ENCODE assay signal across 18 cellular contexts in the genomic region with DNA sequence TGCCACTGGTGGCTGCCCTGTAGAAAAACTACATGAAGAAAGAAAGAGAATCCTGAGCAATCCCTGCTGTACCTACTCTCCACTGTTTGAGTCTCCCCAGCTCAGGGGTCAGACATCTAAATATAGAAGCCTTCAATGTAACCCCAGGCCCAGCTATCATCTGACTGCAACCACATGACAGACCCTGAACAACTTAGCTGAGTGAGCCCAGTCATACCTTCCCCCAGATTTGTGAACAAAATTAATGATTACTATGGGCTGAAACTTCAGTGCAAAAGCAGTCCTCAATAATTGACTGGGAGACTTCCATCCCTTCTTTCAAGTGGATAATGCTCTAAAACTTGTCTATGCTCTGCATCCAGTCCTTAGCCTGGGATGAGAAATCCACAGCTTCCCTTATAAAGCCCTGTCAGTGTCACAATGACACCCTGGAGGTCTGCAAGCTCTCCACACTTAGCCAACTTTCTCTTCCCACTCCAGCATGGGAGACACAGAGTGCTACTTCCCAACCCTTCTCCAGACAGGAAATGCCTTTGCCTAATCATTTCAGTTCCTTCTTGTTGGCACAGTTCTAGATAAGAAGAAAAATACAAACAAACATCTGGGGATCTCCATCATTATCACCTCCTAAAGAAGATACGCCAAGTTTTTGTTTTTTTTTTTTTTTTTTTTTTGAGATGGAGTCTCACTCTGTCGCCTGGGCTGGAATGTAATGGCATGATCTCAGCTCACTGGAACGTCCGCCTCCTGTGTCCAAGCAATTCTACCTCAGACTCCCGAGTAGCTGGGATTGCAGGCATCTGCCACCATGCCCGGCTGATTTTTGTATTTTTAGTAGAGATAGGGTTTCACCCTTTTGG.
DNase-seq lines count a peak whose midpoint lies in the region; ATAC-seq and TF ChIP-seq lines count a peak whose summit lies in the region.
"Had no signal": no experiment of that assay in that cellular context is flagged by ENCODE, and none has a peak within 500 bp of the region (broad histone marks: within the 10 kb centered on the region; RNA-seq: fewer than 3 reads in every experiment).

No MANE protein-coding gene starts in this region.

- H3K4me1 Mint-ChIP-seq in Caco-2 (ENCODE audit: low read depth, unreplicated experiment): peaks cover 31% of the 10 kb centered on the region
- H3K4me1 Mint-ChIP-seq: central memory CD8-positive, alpha-beta T cell had no signal

- no peak for TF ChIP-seq CTCF in Caco-2 (IDR thresholded peaks at IDR 0.05; ENCODE audit: insufficient read depth in 1 of 2, low read depth in 1 of 2, low read length in 1 of 2, severe bottlenecking in 1 of 2, unreplicated experiment in 1 of 2)
- no peak for TF ChIP-seq CTCF in gastroesophageal sphincter (IDR thresholded peaks at IDR 0.05)
- no peak for TF ChIP-seq CTCF in osteoblast (IDR thresholded peaks at IDR 0.05; ENCODE audit: extremely low read depth, low read depth, low read length)

- no peak for TF ChIP-seq EP300 in gastroesophageal sphincter (IDR thresholded peaks at IDR 0.05)

- intact Hi-C loops in Caco-2 (cut with micrococcal nuclease; ENCODE audit: unreplicated experiment): loop anchor here (5.0 kb wide), 1 partner anchor 51 kb away; no protein-coding TSS in a partner anchor

- DNase-seq in Caco-2 (no peak), SJCRH30 (peak; percentile 6 to 7), osteoblast (ENCODE audit: insufficient read length, low spot score, missing footprints) (no peak), NCI-H187 treated with DMSO at 0.1 percent for 48 hours (lab: John Stamatoyannopoulos, UW) (no peak), cerebellar cortex (ENCODE audit: low spot score) (no peak), HuH-7 (ENCODE audit: low spot score) (no peak)
- DNase-seq in effector CD4-positive, alpha-beta T cell: no peak
- DNase-seq: activated naive CD4-positive, alpha-beta T cell treated with anti-CD3 and anti-CD28 coated beads, Interleukin-2, amount 50 U/mL, for 16 hours; erythroblast; NCI-H146; NCI-H510A treated with DMSO at 0.1 percent for 48 hours; occipital lobe; OCI-M1; stimulated activated CD4-positive, alpha-beta T cell treated with anti-CD3 and anti-CD28 coated beads, Interleukin-12 subunit alpha, Interleukin-12 subunit beta, amount 100 ng/mL, for 4 hours; SW 1271 had no signal

- peak overlapping the region; percentile 30 for H3K4me3 Mint-ChIP-seq in Caco-2 (ENCODE audit: unreplicated experiment)
- H3K4me3 Mint-ChIP-seq: central memory CD8-positive, alpha-beta T cell had no signal

- no peaks in the 10 kb centered on the region for H3K79me2 ChIP-seq in osteoblast (ENCODE audit: insufficient read depth, low read length)

- H3K9me3 ChIP-seq in Caco-2 (no peaks in the 10 kb centered on the region), SJCRH30 (replicated peaks) (no peaks in the 10 kb centered on the region), gastroesophageal sphincter (no peaks in the 10 kb centered on the region), osteoblast (ENCODE audit: low read depth, low read length) (no peaks in the 10 kb centered on the region)
- H3K9me3 ChIP-seq: BLaER1 treated with 17β-estradiol and CSF1 and Interleukin-3, amounts not matched to agents 10 nM and 100 nM had no signal

- H3K4me2 ChIP-seq in osteoblast (ENCODE audit: insufficient read depth, low read length): no peak overlapping the region

- no peaks in the 10 kb centered on the region for H3K27me3 ChIP-seq in Caco-2 (replicated peaks; ENCODE audit: control insufficient read depth, insufficient read depth, low read length)
- no peaks in the 10 kb centered on the region for H3K27me3 ChIP-seq in SJCRH30
- H3K27me3 ChIP-seq in gastroesophageal sphincter: no peaks in the 10 kb centered on the region
- no peaks in the 10 kb centered on the region for H3K27me3 ChIP-seq in osteoblast (ENCODE audit: insufficient read depth, low read length)
- H3K27me3 ChIP-seq: BLaER1 treated with 17β-estradiol and CSF1 and Interleukin-3, amounts not matched to agents 10 nM and 100 nM had no signal

- TF ChIP-seq POLR2A in gastroesophageal sphincter (IDR thresholded peaks at IDR 0.05): no peak

- H3K27ac Mint-ChIP-seq in Caco-2 (ENCODE audit: unreplicated experiment): peak overlapping the region; percentile 90

- peaks cover 19% of the 10 kb centered on the region for H3K9me3 Mint-ChIP-seq in Caco-2 (ENCODE audit: unreplicated experiment)
- H3K9me3 Mint-ChIP-seq: central memory CD8-positive, alpha-beta T cell had no signal

- H4K20me1 ChIP-seq in osteoblast (ENCODE audit: insufficient read depth, low read length): no peaks in the 10 kb centered on the region
- H4K20me1 ChIP-seq: BLaER1 treated with 17β-estradiol and CSF1 and Interleukin-3, amounts not matched to agents 10 nM and 100 nM had no signal

- peaks cover 8% of the 10 kb centered on the region for H3K36me3 Mint-ChIP-seq in Caco-2 (ENCODE audit: insufficient read depth, unreplicated experiment)

- POLR2A ChIA-PET in Caco-2 (lab: Charles Lee): no interaction called here

- peak; percentile 39 for ATAC-seq in gastroesophageal sphincter

- H3K4me1 ChIP-seq in Caco-2 (peaks cover 34% of the 10 kb centered on the region), SJCRH30 (no peaks in the 10 kb centered on the region), gastroesophageal sphincter (no peaks in the 10 kb centered on the region), osteoblast (ENCODE audit: insufficient read depth, low read length) (no peaks in the 10 kb centered on the region)

- CTCF ChIA-PET in Caco-2 (lab: Charles Lee): interaction anchor here (0.6 to 0.7 kb wide), 2 partner anchors 207 to 675 kb away, joined by 3 to 4 read pairs; no protein-coding TSS in a partner anchor

- BruUV-seq in Caco-2 (replicated peaks; lab: Mats Ljungman, UMichigan): no TSS peak

- no peak overlapping the region for H3K4me3 ChIP-seq in Caco-2 (ENCODE audit: low read depth, low read length)
- no peak overlapping the region for H3K4me3 ChIP-seq in SJCRH30
- no peak overlapping the region for H3K4me3 ChIP-seq in gastroesophageal sphincter
- no peak overlapping the region for H3K4me3 ChIP-seq in osteoblast (ENCODE audit: insufficient read depth, low read length)
- H3K4me3 ChIP-seq: BLaER1 treated with 17β-estradiol and CSF1 and Interleukin-3, amounts not matched to agents 10 nM and 100 nM had no signal

- no peaks in the 10 kb centered on the region for H3K36me3 ChIP-seq in Caco-2 (ENCODE audit: control insufficient read depth, insufficient read depth, low read length)
- H3K36me3 ChIP-seq in SJCRH30: no peaks in the 10 kb centered on the region
- H3K36me3 ChIP-seq in gastroesophageal sphincter: no peaks in the 10 kb centered on the region
- H3K36me3 ChIP-seq in osteoblast (ENCODE audit: insufficient read depth, low read length): no peaks in the 10 kb centered on the region
- H3K36me3 ChIP-seq: BLaER1 treated with 17β-estradiol and CSF1 and Interleukin-3, amounts not matched to agents 10 nM and 100 nM had no signal

- 0 to 67% methylated on average over 1 to 6 of the region's 6 CpGs for WGBS in gastroesophageal sphincter (ENCODE audit: low coverage in 1 of 2), 2 donors

- H2AFZ ChIP-seq in osteoblast (ENCODE audit: low read length): peak overlapping the region; percentile 25

- no peak overlapping the region for H3K27ac ChIP-seq in SJCRH30
- H3K27ac ChIP-seq in gastroesophageal sphincter: no peak overlapping the region
- no peak overlapping the region for H3K27ac ChIP-seq in osteoblast (ENCODE audit: low read depth, low read length)
- H3K27ac ChIP-seq: BLaER1 treated with 17β-estradiol and CSF1 and Interleukin-3, amounts not matched to agents 10 nM and 100 nM had no signal

- H3K27me3 Mint-ChIP-seq in Caco-2 (ENCODE audit: insufficient read depth, unreplicated experiment): no peaks in the 10 kb centered on the region
- H3K27me3 Mint-ChIP-seq: central memory CD8-positive, alpha-beta T cell had no signal

Comparison
In these comparisons a context has a peak if more than half of its experiments do, and no peak if none do; other contexts are left out.
1. DNase-seq: peak in SJCRH30 (2 of 2); none in Caco-2 (0 of 2), osteoblast (single experiment), NCI-H187 treated with DMSO at 0.1 percent for 48 hours (single experiment), cerebellar cortex (single experiment), HuH-7 (single experiment) and effector CD4-positive, alpha-beta T cell (single experiment).